In genomic region chr11:11979487-11980117, GRCh38 we compare ENCODE assay signal across 9 cellular contexts. TPM values are rescaled to one million over a fixed set of nuclear protein-coding genes. Genes with fewer than 3 reads are reported as not detected.
DNase-seq lines count a peak whose midpoint lies in the region; ATAC-seq, FAIRE-seq and TF ChIP-seq lines count a peak whose summit lies in the region.
"Had no signal": no experiment of that assay in that cellular context is flagged by ENCODE, and none has a peak within 500 bp of the region (broad histone marks: within the 10 kb centered on the region; RNA-seq: fewer than 3 reads in every experiment).

No MANE protein-coding gene starts in this region.

- H3K4me1 ChIP-seq in tibial nerve = peaks cover 0 to 87% (median 50%) of the 10 kb centered on the region in 4 donors

- DNase-seq in RCC 7860 (ENCODE audit: low spot score) (peak; percentile 68), dorsolateral prefrontal cortex (peak in 1 of 10 donors; percentile 29), mesenteric fat pad (ENCODE audit: low spot score) (peak; percentile 80), tibial nerve (ENCODE audit: low spot score in 2 of 2) (peak in 1 of 2 donors; percentile 23), HTR-8/SVneo (ENCODE audit: insufficient read length, low spot score) (no peak)

- TF ChIP-seq EP300 in tibial nerve (IDR thresholded peaks at IDR 0.05) = no peak

- no peak for TF ChIP-seq POLR2A in tibial nerve (IDR thresholded peaks at IDR 0.05)

- H3K9me3 ChIP-seq in tibial nerve = no peaks in the 10 kb centered on the region

- ATAC-seq in GM19328 (IDR thresholded peaks at IDR 0.05; ENCODE audit: unreplicated experiment) = no peak
- ATAC-seq in HG02885 (IDR thresholded peaks at IDR 0.05; ENCODE audit: poor library complexity, unreplicated experiment) = no peak
- ATAC-seq: activated CD4-positive, CD25-positive, alpha-beta regulatory T cell treated with anti-CD3 and anti-CD28 coated beads, Interleukin-2, amount 50 U/mL, for 24 hours had no signal

- H3K27me3 ChIP-seq in dorsolateral prefrontal cortex (no peaks in the 10 kb centered on the region), tibial nerve (no peaks in the 10 kb centered on the region)

- H3K36me3 ChIP-seq in tibial nerve = no peaks in the 10 kb centered on the region

- WGBS in tibial nerve, 2 donors = 38 to 44% methylated on average over 8 of the region's 8 CpGs

- peak overlapping the region in 57 of 59 donors; percentile 9 to 93 (median 76) for H3K27ac ChIP-seq in dorsolateral prefrontal cortex
- H3K27ac ChIP-seq in tibial nerve = peak overlapping the region in 3 of 4 donors; percentile 40 to 86 (median 81)

- TF ChIP-seq CTCF in dorsolateral prefrontal cortex (IDR thresholded peaks at IDR 0.05 in 54 of 56, conservative IDR thresholded peaks at IDR 0.05 in 2 of 56; ENCODE audit: low read depth in 1 of 56, partially characterized antibody in 56 of 56) (no peak), tibial nerve (IDR thresholded peaks at IDR 0.05) (no peak)

- intact Hi-C loops in dorsolateral prefrontal cortex (cut with DNase I) = loop anchor here in 1 of 2 donors (5.0 kb wide), 1 partner anchor 58 kb away; no protein-coding TSS in a partner anchor

- no peak for FAIRE-seq in RCC 7860 (lab: Jason Lieb, UNC)
- no peak for FAIRE-seq in HTR-8/SVneo (lab: Jason Lieb, UNC)
- FAIRE-seq: endometrium had no signal

- H3K4me3 ChIP-seq in dorsolateral prefrontal cortex (no peak overlapping the region), tibial nerve (no peak overlapping the region)

RNA-seq across cellular contexts. Expression of gene DKK3, which starts 28.8 kb away (rescaled TPM):
- total RNA-seq in dorsolateral prefrontal cortex (1,000 to 10,000 TPM in 9 of 120 experiments, 100 to 1,000 TPM in 111; 391 to 1,132 (median 804) TPM), mesenteric fat pad (8.9 TPM), tibial nerve (100 to 1,000 TPM; 192 to 446 (median 254) TPM)

Comparison
In these comparisons a context has a peak if more than half of its experiments do, and no peak if none do; other contexts are left out.
1. RNA of gene DKK3, which starts 28.8 kb away (total RNA-seq): 391 to 1,132 TPM in dorsolateral prefrontal cortex and 192 to 446 TPM in tibial nerve; 8.9 TPM in mesenteric fat pad (single experiment); every median in the first group is over 10 times any median in the second.